Comparison of ENCODE assay signal across 11 cellular contexts in genomic region chr5:151661968-151662732, GRCh38. TPM values are rescaled to one million over a fixed set of nuclear protein-coding genes. Genes with fewer than 3 reads are reported as not detected.
DNase-seq lines count a peak whose midpoint lies in the region; ATAC-seq, FAIRE-seq and TF ChIP-seq lines count a peak whose summit lies in the region.
"Had no signal": no experiment of that assay in that cellular context is flagged by ENCODE, and none has a peak within 500 bp of the region (broad histone marks: within the 10 kb centered on the region; RNA-seq: fewer than 3 reads in every experiment).

No MANE protein-coding gene starts in this region.

- H3K9me3 ChIP-seq in fibroblast of lung (ENCODE audit: control insufficient read depth, insufficient read depth, low read depth, low read length) = no peaks in the 10 kb centered on the region
- no peaks in the 10 kb centered on the region for H3K9me3 ChIP-seq in MG63
- H3K9me3 ChIP-seq: Peyer's patch had no signal

- no peak overlapping the region for H2AFZ ChIP-seq in fibroblast of lung (ENCODE audit: low read length)

- peak overlapping the region; percentile 82 for H3K27ac ChIP-seq in fibroblast of lung (ENCODE audit: insufficient read depth, low read length)

- H3K79me2 ChIP-seq in fibroblast of lung (ENCODE audit: control insufficient read depth, insufficient read depth, low read length) = peaks cover 5% of the 10 kb centered on the region

- TF ChIP-seq POLR2A in GM12891 (IDR thresholded peaks at IDR 0.05; ENCODE audit: low read depth, low read length) = no peak

- H3K36me3 ChIP-seq in fibroblast of lung (ENCODE audit: control insufficient read depth, insufficient read depth, low read length) (peaks cover 32% of the 10 kb centered on the region), MG63 (peaks cover 63% of the 10 kb centered on the region)

- peak; percentile 63 for ATAC-seq in GM21447 (IDR thresholded peaks at IDR 0.05; ENCODE audit: unreplicated experiment)
- peak; percentile 60 for ATAC-seq in HG03196 (IDR thresholded peaks at IDR 0.05; ENCODE audit: unreplicated experiment)
- ATAC-seq: CD8-positive, alpha-beta T cell; naive thymus-derived CD4-positive, alpha-beta T cell had no signal

- peaks cover 51% of the 10 kb centered on the region for H3K4me1 ChIP-seq in fibroblast of lung (ENCODE audit: control insufficient read depth, extremely low read depth, insufficient read depth, low read length)

- no peak overlapping the region for H3K4me3 ChIP-seq in fibroblast of lung (replicated peaks in 1 of 4; ENCODE audit: control extremely low read depth in 1 of 4, insufficient read depth in 1 of 4, low read depth in 3 of 4, low read length in 4 of 4)
- no peak overlapping the region for H3K4me3 ChIP-seq in MG63
- H3K4me3 ChIP-seq: Peyer's patch had no signal

- H3K4me2 ChIP-seq in fibroblast of lung (ENCODE audit: extremely low read depth, insufficient read depth, low read length) = no peak overlapping the region

- FAIRE-seq in GM12891 (lab: Jason Lieb, UNC) = peak; percentile 93

- H3K27me3 ChIP-seq in fibroblast of lung (ENCODE audit: control insufficient read depth, insufficient read depth, low read length) (no peaks in the 10 kb centered on the region), MG63 (no peaks in the 10 kb centered on the region)
- H3K27me3 ChIP-seq: Peyer's patch had no signal

- H3K9ac ChIP-seq in fibroblast of lung (ENCODE audit: insufficient read depth, low read length) = no peak overlapping the region

- TF ChIP-seq CTCF in fibroblast of lung (conservative IDR thresholded peaks at IDR 0.05 in 1 of 2, IDR thresholded peaks at IDR 0.05 in 1 of 2; ENCODE audit: low read depth in 1 of 2, low read length in 2 of 2) = no peak

- H4K20me1 ChIP-seq in fibroblast of lung (ENCODE audit: control insufficient read depth, extremely low read depth, insufficient read depth, low read length) = peaks cover 1% of the 10 kb centered on the region

- DNase-seq in GM12891 (ENCODE audit: insufficient read length, low spot score) = no peak
- peak in 1 of 2 donors; percentile 10 for DNase-seq in fibroblast of lung (ENCODE audit: low read depth in 2 of 2)
- DNase-seq in MG63 = no peak
- DNase-seq in NCI-H748 (lab: John Stamatoyannopoulos, UW; ENCODE audit: unreplicated experiment) = no peak
- no peak for DNase-seq in activated effector memory CD4-positive, alpha-beta T cell treated with anti-CD3 and anti-CD28 coated beads, Interleukin-2, amount 50 U/mL, for 16 hours
- no peak for DNase-seq in DMS53 treated with DMSO at 0.1 percent for 48 hours (lab: John Stamatoyannopoulos, UW; ENCODE audit: unreplicated experiment)
- DNase-seq: CD8-positive, alpha-beta T cell; naive thymus-derived CD4-positive, alpha-beta T cell; Peyer's patch had no signal

TF ChIP-seq in GM12891, 5 proteins besides CTCF, POLR2A, EP300 and RAD21:
- TF ChIP-seq PAX5 (IDR thresholded peaks at IDR 0.05; ENCODE audit: insufficient read depth, low read length, severe bottlenecking) = no peak
- peak; percentile 81; the same call in 1 of the 2 replicates for TF ChIP-seq POU2F2 (IDR thresholded peaks at IDR 0.05; ENCODE audit: low read depth, low read length)

RNA-seq across cellular contexts. Expression of gene SPARC, which starts 24.6 kb away (rescaled TPM):
- 51.5 TPM for polyA plus RNA-seq in GM12891 (2012; ENCODE audit: low read depth, missing spikeins)
- total RNA-seq in fibroblast of lung = 408 and 448 TPM in 2 replicates
- 3,177 and 6,513 TPM in 2 replicates for polyA plus RNA-seq in fibroblast of lung
- 2,724 and 6,217 TPM in 2 replicates for polyA plus RNA-seq in fibroblast of lung (2012)
- 2,926 and 5,651 TPM in 2 replicates for polyA minus RNA-seq in fibroblast of lung (ENCODE audit: low replicate concordance)
- total RNA-seq in MG63 (2014; rRNA removed; shearing (Covaris generic); ENCODE audit: low replicate concordance) = 1,117 and 1,361 TPM in 2 replicates
